In genomic region chr7:27708485-27708884, GRCh38 we compare ENCODE assay signal across 8 cellular contexts.
"Had no signal": no experiment of that assay in that cellular context is flagged by ENCODE, and none has a peak within 500 bp of the region (broad histone marks: within the 10 kb centered on the region; RNA-seq: fewer than 3 reads in every experiment).

No MANE protein-coding gene starts in this region.

- DNase-seq: GDM1, GF-D8 had no signal

- ATAC-seq: GM12878 had no signal

- FAIRE-seq: G401.6, GM12878, GM12891, GM12892, GM18507, GM19239 had no signal

- H3K4me3 ChIP-seq: GM12878 had no signal
